20 cellular contexts compared by ENCODE assay signal in genomic region chr4:158176776-158177175, GRCh38. TPM values are rescaled to one million over a fixed set of nuclear protein-coding genes. Genes with fewer than 3 reads are reported as not detected.
A peak's percentile ranks its signal among the peaks of the same experiment; 100 is the strongest.
DNase-seq lines count a peak whose midpoint lies in the region; ATAC-seq, FAIRE-seq and TF ChIP-seq lines count a peak whose summit lies in the region.
"Had no signal": no experiment of that assay in that cellular context is flagged by ENCODE, and none has a peak within 500 bp of the region (broad histone marks: within the 10 kb centered on the region; RNA-seq: fewer than 3 reads in every experiment).

No MANE protein-coding gene starts in this region.

- H3K4me3 ChIP-seq in mammary epithelial cell (replicated peaks in 1 of 3; ENCODE audit: insufficient read depth in 1 of 3, low read depth in 2 of 3, low read length in 3 of 3), result no peak overlapping the region
- H3K4me3 ChIP-seq in pancreas, result no peak overlapping the region
- no peak overlapping the region for H3K4me3 ChIP-seq in upper lobe of right lung

- H3K27ac Mint-ChIP-seq in activated naive CD8-positive, alpha-beta T cell treated with anti-CD3 and anti-CD28 coated beads, Interleukin-2, amount 50 U/mL, for 24 hours, result no peak overlapping the region
- H3K27ac Mint-ChIP-seq: B cell; CD4-positive, CD25-positive, alpha-beta regulatory T cell; H9 had no signal

- ATAC-seq in pancreas (peak; percentile 11 to 32 (median 24)), upper lobe of right lung (peak; percentile 72), HG02885 (IDR thresholded peaks at IDR 0.05; ENCODE audit: poor library complexity, unreplicated experiment) (no peak)
- ATAC-seq in activated naive CD8-positive, alpha-beta T cell treated with anti-CD3 and anti-CD28 coated beads, Interleukin-2, amount 50 U/mL, for 24 hours, result no peak

- intact Hi-C loops in mammary epithelial cell (cut with micrococcal nuclease), result no loop called here
- intact Hi-C loops in pancreas (cut with DNase I), result no loop called here
- intact Hi-C loops in upper lobe of right lung (cut with DNase I), result loop anchor here (10.0 kb wide), 1 partner anchor 182 kb away; no protein-coding TSS in a partner anchor

- peak overlapping the region; percentile 65 for H3K4me2 ChIP-seq in mammary epithelial cell (ENCODE audit: insufficient read depth, low read depth, low read length)

- no peaks in the 10 kb centered on the region for H3K36me3 Mint-ChIP-seq in activated naive CD8-positive, alpha-beta T cell treated with anti-CD3 and anti-CD28 coated beads, Interleukin-2, amount 50 U/mL, for 24 hours (ENCODE audit: low read depth)
- H3K36me3 Mint-ChIP-seq: CD4-positive, CD25-positive, alpha-beta regulatory T cell had no signal

- peaks cover 42% of the 10 kb centered on the region for H3K4me1 ChIP-seq in mammary epithelial cell (ENCODE audit: insufficient read depth, low read length)
- peaks cover 8 to 21% (median 10%) of the 10 kb centered on the region in 3 donors for H3K4me1 ChIP-seq in pancreas
- peaks cover 8% of the 10 kb centered on the region for H3K4me1 ChIP-seq in upper lobe of right lung

- DNase-seq in DMS53 (lab: John Stamatoyannopoulos, UW) (peak; percentile 10), DMS53 treated with DMSO at 0.1 percent for 48 hours (lab: John Stamatoyannopoulos, UW; ENCODE audit: unreplicated experiment) (no peak), mammary epithelial cell (no peak), pancreas (no peak), upper lobe of right lung (no peak), globus pallidus (ENCODE audit: low spot score) (no peak)
- DNase-seq in activated naive CD8-positive, alpha-beta T cell treated with anti-CD3 and anti-CD28 coated beads, Interleukin-2, amount 50 U/mL, for 24 hours, result no peak
- DNase-seq: Caco-2; CD4-positive, CD25-positive, alpha-beta regulatory T cell; H9; Kasumi-1; NCI-H1417; NCI-H1930; NCI-H2171; NCI-H446 treated with DMSO at 0.1 percent for 48 hours; NCI-H774 had no signal

- no peaks in the 10 kb centered on the region for H3K9me3 ChIP-seq in mammary epithelial cell (replicated peaks; ENCODE audit: insufficient read depth, low read length)
- H3K9me3 ChIP-seq in pancreas, result no peaks in the 10 kb centered on the region
- no peaks in the 10 kb centered on the region for H3K9me3 ChIP-seq in upper lobe of right lung
- H3K9me3 ChIP-seq: Caco-2 had no signal

- in situ Hi-C loops in mammary epithelial cell (cut with MboI; ENCODE audit: low sequenced_read_pairs in 2 of 2), result loop anchor here in 1 of 2 donors (25.0 kb wide), 1 partner anchor 964 kb away; the partner anchor contains the start of gene GRIA2

- CTCF ChIA-PET in mammary epithelial cell (lab: Charles Lee; ENCODE audit: low non-redundant PET), result no interaction called here

- H4K20me1 ChIP-seq in mammary epithelial cell (ENCODE audit: insufficient read depth, low read length), result no peaks in the 10 kb centered on the region

- no peak overlapping the region for H3K27ac ChIP-seq in mammary epithelial cell (ENCODE audit: insufficient read depth, low read depth, low read length)
- peak overlapping the region in 2 of 4 donors; percentile 13 to 25 for H3K27ac ChIP-seq in pancreas
- H3K27ac ChIP-seq in upper lobe of right lung, result peak overlapping the region; percentile 14
- H3K27ac ChIP-seq: 22Rv1 had no signal

- no peak overlapping the region for H2AFZ ChIP-seq in mammary epithelial cell (ENCODE audit: low read depth, low read length)

- H3K9me3 Mint-ChIP-seq in activated naive CD8-positive, alpha-beta T cell treated with anti-CD3 and anti-CD28 coated beads, Interleukin-2, amount 50 U/mL, for 24 hours, result no peaks in the 10 kb centered on the region
- H3K9me3 Mint-ChIP-seq: H9 had no signal

- FAIRE-seq in pancreas (lab: Jason Lieb, UNC), result no peak

- peaks cover 40% of the 10 kb centered on the region for H3K79me2 ChIP-seq in mammary epithelial cell (ENCODE audit: insufficient read depth, low read length)

- no peak overlapping the region for H3K4me3 Mint-ChIP-seq in activated naive CD8-positive, alpha-beta T cell treated with anti-CD3 and anti-CD28 coated beads, Interleukin-2, amount 50 U/mL, for 24 hours
- H3K4me3 Mint-ChIP-seq: B cell; CD4-positive, CD25-positive, alpha-beta regulatory T cell; H9 had no signal

- no TSS peak for BruUV-seq in mammary epithelial cell (replicated peaks; lab: Mats Ljungman, UMichigan)

- H3K27me3 ChIP-seq in mammary epithelial cell (ENCODE audit: insufficient read depth, low read length), result no peaks in the 10 kb centered on the region
- no peaks in the 10 kb centered on the region for H3K27me3 ChIP-seq in pancreas
- H3K27me3 ChIP-seq in upper lobe of right lung, result no peaks in the 10 kb centered on the region

- peaks cover 1% of the 10 kb centered on the region for H3K4me1 Mint-ChIP-seq in activated naive CD8-positive, alpha-beta T cell treated with anti-CD3 and anti-CD28 coated beads, Interleukin-2, amount 50 U/mL, for 24 hours
- H3K4me1 Mint-ChIP-seq: B cell had no signal

- dilution Hi-C loops in mammary epithelial cell (cut with HindIII; ENCODE audit: low sequenced_read_pairs), result loop anchor here (10.0 kb wide), 1 partner anchor 152 kb away; no protein-coding TSS in a partner anchor

- H3K9ac ChIP-seq in mammary epithelial cell (ENCODE audit: insufficient read depth, low read length), result no peak overlapping the region

- H3K36me3 ChIP-seq in mammary epithelial cell (ENCODE audit: insufficient read depth, low read length), result peaks cover 6% of the 10 kb centered on the region
- no peaks in the 10 kb centered on the region for H3K36me3 ChIP-seq in pancreas
- H3K36me3 ChIP-seq in upper lobe of right lung, result no peaks in the 10 kb centered on the region

- peaks cover 10% of the 10 kb centered on the region for H3K27me3 Mint-ChIP-seq in activated naive CD8-positive, alpha-beta T cell treated with anti-CD3 and anti-CD28 coated beads, Interleukin-2, amount 50 U/mL, for 24 hours

- TF ChIP-seq CTCF in mammary epithelial cell (conservative IDR thresholded peaks at IDR 0.05 in 1 of 2, IDR thresholded peaks at IDR 0.05 in 1 of 2; ENCODE audit: extremely low read depth in 1 of 2, insufficient read depth in 1 of 2, low read depth in 1 of 2, low read length in 2 of 2) (no peak), pancreas (IDR thresholded peaks at IDR 0.05) (no peak), upper lobe of right lung (IDR thresholded peaks at IDR 0.05) (no peak)

RNA-seq across cellular contexts. Expression of gene GASK1B, which starts 4.0 kb away (rescaled TPM):
- 10 to 100 TPM; 13.5 to 27.2 TPM for total RNA-seq in mammary epithelial cell
- polyA plus RNA-seq in mammary epithelial cell, result 8.1 TPM
- polyA minus RNA-seq in mammary epithelial cell, result 12.1 TPM
- total RNA-seq in pancreas, result 10 to 100 TPM in 3 of 6 donors, 1 to 10 TPM in 3; 1.4 to 27.7 (median 7.7) TPM
- polyA plus RNA-seq in pancreas, result 1 to 10 TPM; 2.4 to 3.0 TPM
- 37.3 TPM for total RNA-seq in upper lobe of right lung
- total RNA-seq: CD4-positive, CD25-positive, alpha-beta regulatory T cell; H9 had no signal
- polyA plus RNA-seq: CD4-positive, CD25-positive, alpha-beta regulatory T cell had no signal

RNA-seq across cellular contexts. Expression of gene TMEM144, which starts 33.5 kb away (rescaled TPM):
- 10 to 100 TPM in 1 of 2 donors, 1 to 10 TPM in 1; 7.9 to 21.5 TPM for total RNA-seq in mammary epithelial cell
- 4.1 TPM for polyA plus RNA-seq in mammary epithelial cell
- polyA minus RNA-seq in mammary epithelial cell, result 13.7 TPM
- total RNA-seq in pancreas, result 10 to 100 TPM in 2 of 6 donors, 1 to 10 TPM in 4; 5.1 to 10.1 (median 8.6) TPM
- 1 to 10 TPM; 2.4 to 3.1 TPM for polyA plus RNA-seq in pancreas
- 15.5 TPM for total RNA-seq in upper lobe of right lung
- total RNA-seq: CD4-positive, CD25-positive, alpha-beta regulatory T cell; HT1080 had no signal
- polyA plus RNA-seq: CD4-positive, CD25-positive, alpha-beta regulatory T cell had no signal

Comparison
In these comparisons a context has a peak if more than half of its experiments do, and no peak if none do; other contexts are left out.
1. ATAC-seq: peak in pancreas (4 of 4) and upper lobe of right lung (single experiment); none in HG02885 (single experiment) and activated naive CD8-positive, alpha-beta T cell treated with anti-CD3 and anti-CD28 coated beads, Interleukin-2, amount 50 U/mL, for 24 hours (single experiment).